Comparison of ENCODE assay signal across 1 cellular context in the genomic region with DNA sequence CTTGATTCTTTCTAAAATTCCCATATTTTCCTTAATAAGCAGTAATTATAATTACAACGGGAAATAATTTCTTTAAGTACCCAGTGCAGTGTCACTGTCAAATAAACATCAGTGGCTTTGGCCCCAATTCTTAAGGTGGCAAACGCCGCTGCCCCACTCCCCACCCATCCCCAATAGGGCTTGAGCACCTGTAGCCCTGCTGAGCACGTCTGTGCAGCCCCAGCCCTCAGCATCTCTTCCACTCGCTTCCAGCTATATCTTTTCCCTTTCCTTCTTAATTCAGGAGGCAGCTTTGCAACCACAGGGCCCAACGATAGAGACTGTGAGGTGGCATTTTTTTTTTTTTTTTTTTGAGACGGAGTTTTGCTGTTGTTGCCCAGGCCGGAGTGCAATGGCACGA.
TF ChIP-seq lines count a peak whose summit lies in the region.

No MANE protein-coding gene starts in this region.

TF ChIP-seq in GM12878, 131 proteins besides CTCF, POLR2A, EP300 and RAD21:
- TF ChIP-seq POLR2AphosphoS2 (IDR thresholded peaks at IDR 0.05; ENCODE audit: low read depth, low read length) = peak; percentile 46; the same call in 1 of the 2 replicates
- TF ChIP-seq, protein P1, sequence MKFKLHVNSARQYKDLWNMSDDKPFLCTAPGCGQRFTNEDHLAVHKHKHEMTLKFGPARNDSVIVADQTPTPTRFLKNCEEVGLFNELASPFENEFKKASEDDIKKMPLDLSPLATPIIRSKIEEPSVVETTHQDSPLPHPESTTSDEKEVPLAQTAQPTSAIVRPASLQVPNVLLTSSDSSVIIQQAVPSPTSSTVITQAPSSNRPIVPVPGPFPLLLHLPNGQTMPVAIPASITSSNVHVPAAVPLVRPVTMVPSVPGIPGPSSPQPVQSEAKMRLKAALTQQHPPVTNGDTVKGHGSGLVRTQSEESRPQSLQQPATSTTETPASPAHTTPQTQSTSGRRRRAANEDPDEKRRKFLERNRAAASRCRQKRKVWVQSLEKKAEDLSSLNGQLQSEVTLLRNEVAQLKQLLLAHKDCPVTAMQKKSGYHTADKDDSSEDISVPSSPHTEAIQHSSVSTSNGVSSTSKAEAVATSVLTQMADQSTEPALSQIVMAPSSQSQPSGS (IDR thresholded peaks at IDR 0.05; ENCODE audit: low read length) = no peak
